ENCODE assay signal across 8 cellular contexts in the genomic region with DNA sequence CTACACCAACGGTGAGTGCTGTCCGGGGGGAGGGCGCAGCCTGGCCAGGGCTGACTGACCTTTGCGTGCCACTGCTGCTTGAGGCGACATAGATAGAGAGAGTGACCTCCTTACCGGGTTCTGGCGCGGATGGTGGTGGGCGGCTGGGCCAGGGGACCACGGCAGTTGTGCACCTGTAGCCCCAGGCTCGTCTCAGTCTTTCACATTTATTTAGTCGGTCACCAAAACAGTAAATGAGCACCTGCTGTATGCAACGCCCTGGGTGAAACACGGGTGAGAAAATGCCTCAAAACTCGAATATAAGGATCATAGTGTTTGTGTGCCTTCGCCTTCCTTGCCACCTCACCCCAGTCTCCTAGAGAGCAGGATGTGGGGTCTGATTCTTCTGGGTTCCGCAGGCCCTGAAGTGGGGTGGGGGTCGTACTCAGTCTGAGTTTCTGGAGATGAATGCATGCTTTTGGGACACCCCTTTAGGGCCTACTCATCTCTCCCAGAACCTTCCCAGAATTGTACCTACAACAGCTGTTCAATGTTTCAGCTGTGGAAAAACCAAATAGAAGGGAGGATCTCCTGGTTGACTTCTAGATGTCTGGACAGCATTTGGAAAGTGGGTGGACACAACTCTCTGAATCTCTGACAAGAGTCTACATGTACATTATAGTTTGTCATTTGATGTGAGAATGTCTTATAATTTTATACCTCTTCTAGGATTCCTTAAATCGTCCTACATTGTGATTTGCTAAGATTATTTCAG. TPM values are rescaled to one million over a fixed set of nuclear protein-coding genes. Genes with fewer than 3 reads are reported as not detected.
DNase-seq lines count a peak whose midpoint lies in the region; ATAC-seq, FAIRE-seq and TF ChIP-seq lines count a peak whose summit lies in the region.

No MANE protein-coding gene starts in this region.

- CTCF ChIA-PET in HepG2 (lab: Yijun Ruan, JAX; ENCODE audit: low intra/inter-chr PET ratio, low total read pairs), result no interaction called here

- intact Hi-C loops in HepG2 (cut with micrococcal nuclease; ENCODE audit: unreplicated experiment), result no loop called here

- ATAC-seq in GM21423 (IDR thresholded peaks at IDR 0.05; ENCODE audit: unreplicated experiment) (peak; percentile 17), HepG2 (peak; percentile 71), HG02610 (IDR thresholded peaks at IDR 0.05; ENCODE audit: unreplicated experiment) (no peak)

- peaks cover 70% of the 10 kb centered on the region for H3K4me1 ChIP-seq in HepG2 (ENCODE audit: insufficient read depth, low read length)

- peaks cover 4% of the 10 kb centered on the region; the same call in 1 of the 2 replicates for H4K20me1 ChIP-seq in HepG2 (ENCODE audit: insufficient read depth, low read length)

- H3K36me3 ChIP-seq in HepG2 (replicated peaks in 1 of 2; ENCODE audit: control insufficient read depth in 1 of 2, insufficient read depth in 2 of 2, low read length in 2 of 2), result peaks cover 0 to 7% of the 10 kb centered on the region in 2 experiments; a peak in 2 of 5 replicates

- DNase-seq in AG20443 (ENCODE audit: low spot score), result peak; percentile 49
- peak; percentile 23 for DNase-seq in NCI-H69 (lab: John Stamatoyannopoulos, UW)
- peak in 1 of 2 donors; percentile 24 for DNase-seq in cardiac fibroblast (ENCODE audit: low read depth in 2 of 2)
- DNase-seq in HepG2 (ENCODE audit: low spot score), result no peak
- no peak for DNase-seq in DMS114 treated with DMSO at 0.1 percent for 48 hours (lab: John Stamatoyannopoulos, UW; ENCODE audit: unreplicated experiment)

- H3K9ac ChIP-seq in HepG2 (ENCODE audit: insufficient read depth, low read depth, low read length), result peak overlapping the region; percentile 99

- TF ChIP-seq EP300 in HepG2 (IDR thresholded peaks at IDR 0.05; ENCODE audit: low read depth in 2 of 2, low read length in 2 of 2) (no peak), HepG2 (CRISPR knock-in tag; IDR thresholded peaks at IDR 0.05; ENCODE audit: borderline replicate concordance) (no peak)

- no peak; a peak in 1 of 4 replicates for TF ChIP-seq POLR2A in HepG2 (IDR thresholded peaks at IDR 0.05; ENCODE audit: insufficient read depth in 1 of 2, low read depth in 2 of 2, low read length in 2 of 2)

- H3K4me2 ChIP-seq in HepG2 (ENCODE audit: low read depth, low read length), result peak overlapping the region; percentile 93

- no peak for TF ChIP-seq RAD21 in HepG2 (CRISPR knock-in tag; IDR thresholded peaks at IDR 0.05)

- FAIRE-seq in HepG2 (lab: Jason Lieb, UNC), result no peak

- no peaks in the 10 kb centered on the region for H3K9me3 ChIP-seq in HepG2 (ENCODE audit: low read length)

- H3K79me2 ChIP-seq in HepG2 (ENCODE audit: insufficient read depth, low read length), result peaks cover 55% of the 10 kb centered on the region

- TSS peak; percentile 76 for BruUV-seq in HepG2 (replicated peaks; lab: Mats Ljungman, UMichigan)

- in situ Hi-C loops in HepG2 (cut with HindIII; ENCODE audit: extremely low pct_ligation_motif_present, low pct_unique_long_range_greater_than_20kb), result no loop called here

- peak overlapping the region; percentile 99 for H3K27ac ChIP-seq in HepG2 (ENCODE audit: extremely low read length, insufficient read depth, low read length)
- peak overlapping the region; percentile 70 for H3K27ac ChIP-seq in temporal lobe (ENCODE audit: low read depth, low read length)

- 0% methylated on average over 3 of the region's 19 CpGs for WGBS in HepG2 (ENCODE audit: low lambda C conversion rate)

- TF ChIP-seq CTCF in cardiac fibroblast (IDR thresholded peaks at IDR 0.05; ENCODE audit: low read depth, low read length) (no peak), HepG2 (CRISPR knock-in tag; IDR thresholded peaks at IDR 0.05) (no peak)

- POLR2A ChIA-PET in HepG2 (lab: Yijun Ruan, JAX), result interaction anchor here (0.8 to 2.3 kb wide), 7 partner anchors 11 to 278 kb away, joined by 3 to 47 read pairs (median 6); partner anchors contain the start of genes SAR1B and UBE2B

- H3K4me3 ChIP-seq in cardiac fibroblast (replicated peaks in 1 of 2; ENCODE audit: low read depth in 2 of 2, low read length in 2 of 2) (peak overlapping the region; percentile 99), HepG2 (replicated peaks in 1 of 3; ENCODE audit: insufficient read depth in 1 of 3, low read depth in 2 of 3, low read length in 3 of 3) (peak overlapping the region; percentile 79 to 97 (median 97))

- H2AFZ ChIP-seq in HepG2 (ENCODE audit: low read length), result no peak overlapping the region

- no peaks in the 10 kb centered on the region for H3K27me3 ChIP-seq in HepG2 (ENCODE audit: control insufficient read depth in 1 of 2, insufficient read depth in 2 of 2, low read length in 2 of 2)

TF ChIP-seq in HepG2, 621 proteins besides CTCF, POLR2A, EP300 and RAD21 (continues in another document):
- TF ChIP-seq SKIL (CRISPR knock-in tag; IDR thresholded peaks at IDR 0.05; ENCODE audit: borderline replicate concordance), result no peak

RNA-seq across cellular contexts. Expression of gene SEC24A, which starts 0.8 kb away (rescaled TPM):
- total RNA-seq in HepG2 (2016; rRNA removed; fragmentation: Illumina TruSeq; extraction: Trizol), result 30.5 and 56.6 TPM in 2 replicates
- 8.6 and 10.2 TPM in 2 replicates for total RNA-seq in HepG2 (2016; cell fraction: cytosol; rRNA removed; fragmentation: Illumina TruSeq; extraction: Trizol; ENCODE audit: low read depth)
- total RNA-seq in HepG2 (2016; cell fraction: insoluble cytoplasmic fraction; rRNA removed; fragmentation: Illumina TruSeq; extraction: Trizol), result 28.5 and 53.5 TPM in 2 replicates
- total RNA-seq in HepG2 (2016; cell fraction: membrane; rRNA removed; fragmentation: Illumina TruSeq; extraction: Trizol), result 15.9 and 16.9 TPM in 2 replicates
- 30.3 and 31.4 TPM in 2 replicates for total RNA-seq in HepG2 (2016; cell fraction: nucleus; rRNA removed; fragmentation: Illumina TruSeq; extraction: Trizol)
- 39.6 and 56.8 TPM in 2 replicates for polyA plus RNA-seq in HepG2 (2011; rRNA removed)
- 32.2 and 37.4 TPM in 2 replicates for polyA plus RNA-seq in HepG2 (2011; cell fraction: cytosol; rRNA removed)
- 22.5 and 25.0 TPM in 2 replicates for polyA plus RNA-seq in HepG2 (2011; cell fraction: nucleus; rRNA removed)
- polyA plus RNA-seq in HepG2 (2012), result 21.7 and 26.9 TPM in 2 replicates
- 1.3 and 1.4 TPM in 2 replicates for polyA plus RNA-seq in HepG2 (2016; cell fraction: cytosol; fragmentation: Illumina TruSeq; extraction: Trizol; ENCODE audit: low read depth)
- polyA plus RNA-seq in HepG2 (2016; cell fraction: insoluble cytoplasmic fraction; fragmentation: Illumina TruSeq; extraction: Trizol; ENCODE audit: low read depth), result 44.8 and 45.8 TPM in 2 replicates
- 4.6 and 6.1 TPM in 2 replicates for polyA plus RNA-seq in HepG2 (2016; cell fraction: membrane; fragmentation: Illumina TruSeq; extraction: Trizol; ENCODE audit: low read depth)
- 26.6 and 29.0 TPM in 2 replicates for polyA plus RNA-seq in HepG2 (2016; cell fraction: nucleus; fragmentation: Illumina TruSeq; extraction: Trizol; ENCODE audit: insufficient read depth, low read depth)
- polyA minus RNA-seq in HepG2 (2011; rRNA and poly(A)+ RNA removed; ENCODE audit: low replicate concordance), result 36.1 and 80.0 TPM in 2 replicates
- 51.2 and 62.4 TPM in 2 replicates for polyA minus RNA-seq in HepG2 (2011; cell fraction: cytosol; rRNA and poly(A)+ RNA removed)
- 61.9 and 65.6 TPM in 2 replicates for polyA minus RNA-seq in HepG2 (2011; cell fraction: nucleus; rRNA and poly(A)+ RNA removed)
- total RNA-seq in temporal lobe, result 19.7 TPM

RNA-seq across cellular contexts. Expression of gene SAR1B, which starts 16.7 kb away (rescaled TPM):
- 73.0 and 99.7 TPM in 2 replicates for total RNA-seq in HepG2 (2016; rRNA removed; fragmentation: Illumina TruSeq; extraction: Trizol)
- 19.0 and 26.0 TPM in 2 replicates for total RNA-seq in HepG2 (2016; cell fraction: cytosol; rRNA removed; fragmentation: Illumina TruSeq; extraction: Trizol; ENCODE audit: low read depth)
- total RNA-seq in HepG2 (2016; cell fraction: insoluble cytoplasmic fraction; rRNA removed; fragmentation: Illumina TruSeq; extraction: Trizol), result 71.3 and 99.4 TPM in 2 replicates
- 25.2 and 29.6 TPM in 2 replicates for total RNA-seq in HepG2 (2016; cell fraction: membrane; rRNA removed; fragmentation: Illumina TruSeq; extraction: Trizol)
- 76.4 and 91.6 TPM in 2 replicates for total RNA-seq in HepG2 (2016; cell fraction: nucleus; rRNA removed; fragmentation: Illumina TruSeq; extraction: Trizol)
- polyA plus RNA-seq in HepG2 (2011; rRNA removed), result 33.2 and 43.0 TPM in 2 replicates
- 14.1 and 24.4 TPM in 2 replicates for polyA plus RNA-seq in HepG2 (2011; cell fraction: cytosol; rRNA removed)
- 12.1 and 18.4 TPM in 2 replicates for polyA plus RNA-seq in HepG2 (2011; cell fraction: nucleus; rRNA removed)
- 46.5 and 59.9 TPM in 2 replicates for polyA plus RNA-seq in HepG2 (2012)
- 11.2 and 12.4 TPM in 2 replicates for polyA plus RNA-seq in HepG2 (2016; cell fraction: cytosol; fragmentation: Illumina TruSeq; extraction: Trizol; ENCODE audit: low read depth)
- 43.4 and 51.8 TPM in 2 replicates for polyA plus RNA-seq in HepG2 (2016; cell fraction: insoluble cytoplasmic fraction; fragmentation: Illumina TruSeq; extraction: Trizol; ENCODE audit: low read depth)
- 11.1 and 11.7 TPM in 2 replicates for polyA plus RNA-seq in HepG2 (2016; cell fraction: membrane; fragmentation: Illumina TruSeq; extraction: Trizol; ENCODE audit: low read depth)
- 92.7 and 95.6 TPM in 2 replicates for polyA plus RNA-seq in HepG2 (2016; cell fraction: nucleus; fragmentation: Illumina TruSeq; extraction: Trizol; ENCODE audit: insufficient read depth, low read depth)
- 25.6 and 32.4 TPM in 2 replicates for polyA minus RNA-seq in HepG2 (2011; rRNA and poly(A)+ RNA removed; ENCODE audit: low replicate concordance)
- polyA minus RNA-seq in HepG2 (2011; cell fraction: cytosol; rRNA and poly(A)+ RNA removed), result 42.9 and 70.5 TPM in 2 replicates
- polyA minus RNA-seq in HepG2 (2011; cell fraction: nucleus; rRNA and poly(A)+ RNA removed), result 27.7 and 36.6 TPM in 2 replicates
- 19.2 TPM for total RNA-seq in temporal lobe

Comparison
In these comparisons a context has a peak if more than half of its experiments do, and no peak if none do; other contexts are left out.
1. DNase-seq: peak in AG20443 (single experiment) and NCI-H69 (single experiment); none in HepG2 (single experiment) and DMS114 treated with DMSO at 0.1 percent for 48 hours (single experiment).